In the genomic region with DNA sequence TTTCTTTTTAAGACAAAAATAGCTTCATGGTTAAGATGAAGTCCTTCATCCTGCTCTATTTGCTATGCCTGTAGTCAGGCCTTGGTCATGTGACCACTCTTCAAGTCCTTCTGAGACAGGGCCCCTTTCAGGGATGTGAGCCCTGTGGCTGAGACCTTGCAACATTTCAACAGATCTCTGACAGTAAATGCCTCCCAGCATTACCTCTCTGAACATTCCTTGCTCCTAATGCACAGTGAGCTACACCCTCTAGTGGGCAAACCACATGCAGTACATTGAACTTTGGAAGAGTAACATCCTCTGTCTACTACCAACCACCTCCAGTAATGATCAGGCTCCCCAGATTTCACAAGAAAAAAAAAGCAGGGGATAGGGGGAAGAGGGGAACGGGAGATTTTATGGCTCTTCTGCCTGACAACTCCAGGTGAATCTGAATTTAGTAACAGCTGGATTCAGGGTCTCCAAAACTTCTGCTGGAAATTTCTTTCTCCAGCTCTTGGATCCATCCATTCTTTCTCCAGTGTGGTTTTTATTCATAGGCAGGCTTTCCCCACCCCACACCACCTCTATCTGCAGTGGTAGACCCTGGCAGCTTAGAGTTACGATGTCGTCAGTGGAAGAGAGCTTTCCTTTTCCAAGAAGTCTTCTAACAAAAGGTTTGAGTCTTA, we compare ENCODE assay signal across 8 cellular contexts. TPM values are rescaled to one million over a fixed set of nuclear protein-coding genes. Genes with fewer than 3 reads are reported as not detected.
DNase-seq lines count a peak whose midpoint lies in the region; ATAC-seq and TF ChIP-seq lines count a peak whose summit lies in the region.

No MANE protein-coding gene starts in this region.

- ATAC-seq in HG02759 (IDR thresholded peaks at IDR 0.05; ENCODE audit: unreplicated experiment) (peak; percentile 88), T-helper 17 cell (peak; percentile 64)

- no peak overlapping the region for H3K4me3 ChIP-seq in fibroblast of mammary gland (ENCODE audit: control insufficient read depth, low read depth, low read length)

- peaks cover 6% of the 10 kb centered on the region for H3K36me3 Mint-ChIP-seq in T-helper 17 cell (ENCODE audit: low read depth)

- in situ Hi-C loops in GM13976 (cut with MboI; ENCODE audit: low sequenced_read_pairs, unreplicated experiment), result no loop called here

- H3K4me3 Mint-ChIP-seq in T-helper 17 cell, result no peak overlapping the region

- no peaks in the 10 kb centered on the region for H3K9me3 ChIP-seq in T-helper 17 cell (ENCODE audit: control insufficient read depth, low read length, poor library complexity, severe bottlenecking)

- DNase-seq in Ammon's horn (ENCODE audit: low spot score) (peak; percentile 76), GM13976 (ENCODE audit: low spot score) (no peak), NCI-H1048 (lab: John Stamatoyannopoulos, UW) (peak; percentile 52), T-helper 17 cell (no peak), fibroblast of mammary gland (ENCODE audit: low read depth) (peak; percentile 69), occipital lobe (lab: John Stamatoyannopoulos, UW) (peak; percentile 4), OCI-M2 (lab: John Stamatoyannopoulos, UW; ENCODE audit: unreplicated experiment) (no peak)

- no peaks in the 10 kb centered on the region for H3K27me3 Mint-ChIP-seq in T-helper 17 cell

- peak; percentile 47 for TF ChIP-seq CTCF in GM13976 (IDR thresholded peaks at IDR 0.05; ENCODE audit: borderline replicate concordance, control extremely low read depth, extremely low read depth, insufficient read depth, missing control alignments)
- peak; percentile 86 for TF ChIP-seq CTCF in fibroblast of mammary gland (conservative IDR thresholded peaks at IDR 0.05; ENCODE audit: control insufficient read depth, insufficient read depth, low read depth, low read length)

- H3K4me1 Mint-ChIP-seq in T-helper 17 cell, result peaks cover 15% of the 10 kb centered on the region

- no peak overlapping the region for H3K27ac Mint-ChIP-seq in T-helper 17 cell

RNA-seq across cellular contexts. Expression of a gene that starts 8.9 kb away (rescaled TPM):
- total RNA-seq in T-helper 17 cell (10 to 100 TPM; 51.2 to 51.7 TPM), occipital lobe (77.5 TPM)

RNA-seq across cellular contexts. Expression of a gene that starts 39.5 kb away (rescaled TPM):
- total RNA-seq in T-helper 17 cell (not detected), occipital lobe (not detected)

Comparison
In these comparisons a context has a peak if more than half of its experiments do, and no peak if none do; other contexts are left out.
1. DNase-seq: peak in Ammon's horn (single experiment), NCI-H1048 (single experiment), fibroblast of mammary gland (single experiment) and occipital lobe (single experiment); none in GM13976 (single experiment), T-helper 17 cell (0 of 3) and OCI-M2 (single experiment).